11 cellular contexts compared by ENCODE assay signal in the genomic region with DNA sequence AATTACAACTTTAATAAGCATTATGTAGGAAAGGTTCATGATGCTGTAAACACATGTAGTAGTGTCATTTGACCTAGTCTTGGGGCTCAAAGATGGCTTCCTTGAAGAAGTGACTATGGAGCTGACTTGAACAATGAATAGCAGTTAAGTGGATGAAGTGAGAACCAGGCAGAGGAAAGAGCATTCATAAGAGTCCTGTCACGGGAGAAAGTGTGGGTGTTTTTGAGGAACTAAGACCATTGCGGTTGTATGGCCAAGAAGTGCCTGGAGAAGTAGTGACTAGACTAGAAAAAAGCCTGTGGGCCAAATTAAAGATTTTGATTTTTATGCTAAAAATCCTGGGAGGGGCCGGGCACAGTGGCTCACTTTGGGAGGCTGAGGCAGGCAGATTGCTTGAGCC. TPM values are rescaled to one million over a fixed set of nuclear protein-coding genes. Genes with fewer than 3 reads are reported as not detected.
A peak's percentile ranks its signal among the peaks of the same experiment; 100 is the strongest.
DNase-seq lines count a peak whose midpoint lies in the region; ATAC-seq and TF ChIP-seq lines count a peak whose summit lies in the region.
"Had no signal": no experiment of that assay in that cellular context is flagged by ENCODE, and none has a peak within 500 bp of the region (broad histone marks: within the 10 kb centered on the region; RNA-seq: fewer than 3 reads in every experiment).

No MANE protein-coding gene starts in this region.

- no peak overlapping the region for H3K4me3 ChIP-seq in left ventricle myocardium inferior
- H3K4me3 ChIP-seq: A549 had no signal

- peaks cover 19% of the 10 kb centered on the region for H3K36me3 ChIP-seq in left ventricle myocardium inferior

- H3K27ac Mint-ChIP-seq in stimulated activated memory B cell treated with anti-CD40 and anti-IgM and Interleukin-4, amounts not matched to agents 10 μg/mL and 1 μg/mL and 100 μg/mL, for 72 hours: peak overlapping the region; percentile 68
- H3K27ac Mint-ChIP-seq in activated T-helper 17 cell treated with anti-CD3 and anti-CD28 coated beads, Interleukin-2, amount 50 U/mL, for 72 hours: no peak overlapping the region

- peaks cover 58% of the 10 kb centered on the region for H3K4me1 Mint-ChIP-seq in stimulated activated memory B cell treated with anti-CD40 and anti-IgM and Interleukin-4, amounts not matched to agents 10 μg/mL and 1 μg/mL and 100 μg/mL, for 72 hours
- peaks cover 5% of the 10 kb centered on the region for H3K4me1 Mint-ChIP-seq in activated T-helper 17 cell treated with anti-CD3 and anti-CD28 coated beads, Interleukin-2, amount 50 U/mL, for 72 hours

- no peaks in the 10 kb centered on the region for H3K27me3 Mint-ChIP-seq in stimulated activated memory B cell treated with anti-CD40 and anti-IgM and Interleukin-4, amounts not matched to agents 10 μg/mL and 1 μg/mL and 100 μg/mL, for 72 hours
- no peaks in the 10 kb centered on the region for H3K27me3 Mint-ChIP-seq in activated T-helper 17 cell treated with anti-CD3 and anti-CD28 coated beads, Interleukin-2, amount 50 U/mL, for 72 hours

- H3K9me3 ChIP-seq in left ventricle myocardium inferior (replicated peaks): no peaks in the 10 kb centered on the region
- H3K9me3 ChIP-seq: A549 had no signal

- peak overlapping the region; percentile 42 for H3K4me3 Mint-ChIP-seq in stimulated activated memory B cell treated with anti-CD40 and anti-IgM and Interleukin-4, amounts not matched to agents 10 μg/mL and 1 μg/mL and 100 μg/mL, for 72 hours
- H3K4me3 Mint-ChIP-seq in activated T-helper 17 cell treated with anti-CD3 and anti-CD28 coated beads, Interleukin-2, amount 50 U/mL, for 72 hours: no peak overlapping the region

- ATAC-seq in Right ventricle myocardium inferior (peak; percentile 40), HG02840 (IDR thresholded peaks at IDR 0.05; ENCODE audit: low FRiP score, unreplicated experiment) (peak; percentile 52)
- peak; percentile 95 for ATAC-seq in stimulated activated memory B cell treated with anti-CD40 and anti-IgM and Interleukin-4, amounts not matched to agents 10 μg/mL and 1 μg/mL and 100 μg/mL, for 72 hours
- ATAC-seq in activated T-helper 17 cell treated with anti-CD3 and anti-CD28 coated beads, Interleukin-2, amount 50 U/mL, for 72 hours (replicated peaks): no peak
- ATAC-seq: A549 had no signal

- H3K27ac ChIP-seq in left ventricle myocardium inferior (replicated peaks): no peak overlapping the region
- H3K27ac ChIP-seq: A549, RWPE1 had no signal

- no peaks in the 10 kb centered on the region for H3K9me3 Mint-ChIP-seq in stimulated activated memory B cell treated with anti-CD40 and anti-IgM and Interleukin-4, amounts not matched to agents 10 μg/mL and 1 μg/mL and 100 μg/mL, for 72 hours
- H3K9me3 Mint-ChIP-seq in activated T-helper 17 cell treated with anti-CD3 and anti-CD28 coated beads, Interleukin-2, amount 50 U/mL, for 72 hours: no peaks in the 10 kb centered on the region

- no peak for TF ChIP-seq CTCF in left ventricle myocardium inferior (IDR thresholded peaks at IDR 0.05; ENCODE audit: borderline replicate concordance)

- H3K36me3 Mint-ChIP-seq in stimulated activated memory B cell treated with anti-CD40 and anti-IgM and Interleukin-4, amounts not matched to agents 10 μg/mL and 1 μg/mL and 100 μg/mL, for 72 hours: peaks cover 55% of the 10 kb centered on the region
- H3K36me3 Mint-ChIP-seq in activated T-helper 17 cell treated with anti-CD3 and anti-CD28 coated beads, Interleukin-2, amount 50 U/mL, for 72 hours (ENCODE audit: low read depth): peaks cover 60% of the 10 kb centered on the region

- DNase-seq in Right ventricle myocardium inferior (ENCODE audit: missing footprints) (no peak), left ventricle myocardium inferior (no peak), NOMO-1 (lab: John Stamatoyannopoulos, UW; ENCODE audit: unreplicated experiment in 2 of 2) (peak; percentile 73 to 95), NCI-H1694 (lab: John Stamatoyannopoulos, UW) (no peak), kidney glomerular epithelial cell (lab: John Stamatoyannopoulos, UW) (no peak)
- DNase-seq: stimulated activated naive CD4-positive, alpha-beta T cell treated with Interleukin-2 at 50 U/mL for 16 hours had no signal

- H3K27me3 ChIP-seq in left ventricle myocardium inferior (ENCODE audit: low read depth): no peaks in the 10 kb centered on the region

- H3K4me1 ChIP-seq in left ventricle myocardium inferior: peaks cover 7% of the 10 kb centered on the region

- intact Hi-C loops in Right ventricle myocardium inferior (cut with DNase I): no loop called here
- intact Hi-C loops in left ventricle myocardium inferior (cut with micrococcal nuclease): no loop called here

RNA-seq across cellular contexts. Expression of gene IL18BP, which starts 7.2 kb away (rescaled TPM):
- 5.1 TPM for total RNA-seq in Right ventricle myocardium inferior
- total RNA-seq in left ventricle myocardium inferior: 4.9 TPM
- total RNA-seq in activated T-helper 17 cell treated with anti-CD3 and anti-CD28 coated beads, Interleukin-2, amount 50 U/mL, for 72 hours: 10 to 100 TPM; 18.4 to 21.9 TPM

Comparison
In these comparisons a context has a peak if more than half of its experiments do, and no peak if none do; other contexts are left out.
1. DNase-seq: peak in NOMO-1 (2 of 2); none in Right ventricle myocardium inferior (single experiment), left ventricle myocardium inferior (single experiment), NCI-H1694 (single experiment) and kidney glomerular epithelial cell (single experiment).